8 cellular contexts compared by ENCODE assay signal in the genomic region with DNA sequence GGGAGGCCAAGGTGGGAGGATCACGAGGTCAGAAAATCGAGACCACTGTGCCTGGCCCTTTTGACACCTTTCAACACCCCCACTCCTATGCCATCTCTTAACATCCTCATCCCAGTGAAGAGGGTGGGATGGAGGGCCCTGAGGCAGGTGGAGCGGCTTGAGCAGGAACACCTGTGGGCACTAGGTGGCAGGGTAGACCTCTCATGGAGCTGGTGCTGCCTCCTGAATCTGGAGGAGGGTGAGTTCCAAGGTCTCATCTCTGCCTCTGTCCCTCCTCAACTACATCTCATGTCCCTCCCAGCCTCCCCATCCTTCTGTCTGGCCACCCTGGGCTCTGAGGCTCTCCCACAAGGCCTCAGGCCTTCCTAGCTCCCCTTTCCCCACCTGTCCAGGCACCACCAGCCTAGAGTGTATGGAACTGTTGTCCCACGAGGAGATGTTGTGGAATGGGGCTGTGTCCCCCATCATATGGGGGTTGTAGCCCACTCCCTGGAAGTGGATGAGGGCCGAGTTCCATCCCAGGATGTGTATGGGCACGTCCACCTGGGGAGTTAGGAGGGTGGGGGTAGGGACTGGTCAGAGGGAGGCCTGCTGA. TPM values are rescaled to one million over a fixed set of nuclear protein-coding genes. Genes with fewer than 3 reads are reported as not detected.
DNase-seq lines count a peak whose midpoint lies in the region; ATAC-seq and TF ChIP-seq lines count a peak whose summit lies in the region.

No MANE protein-coding gene starts in this region.

- H4K20me1 ChIP-seq in OCI-LY1 (ENCODE audit: insufficient read depth, low read length): no peaks in the 10 kb centered on the region

- H3K79me2 ChIP-seq in OCI-LY1 (ENCODE audit: insufficient read depth, low read length): no peaks in the 10 kb centered on the region

- H2AFZ ChIP-seq in OCI-LY1 (ENCODE audit: low read length): no peak overlapping the region

- no peaks in the 10 kb centered on the region for H3K36me3 ChIP-seq in OCI-LY1 (ENCODE audit: insufficient read depth, low read length)

- no peaks in the 10 kb centered on the region for H3K4me1 ChIP-seq in OCI-LY1 (ENCODE audit: insufficient read depth, low read length, severe bottlenecking)

- no peaks in the 10 kb centered on the region for H3F3A ChIP-seq in OCI-LY1 (ENCODE audit: insufficient read depth, low read length)

- no peak overlapping the region for H3K4me2 ChIP-seq in OCI-LY1 (ENCODE audit: low read length)

- H3K4me3 ChIP-seq in AG09309 (ENCODE audit: control insufficient read depth, low read depth, low read length) (no peak overlapping the region), OCI-LY1 (ENCODE audit: low read depth, low read length, poor library complexity, severe bottlenecking) (no peak overlapping the region)

- H3K27ac ChIP-seq in OCI-LY1 (ENCODE audit: low read depth, low read length, poor library complexity, severe bottlenecking): no peak overlapping the region

- H3K9me3 ChIP-seq in OCI-LY1 (ENCODE audit: low read length): no peaks in the 10 kb centered on the region

- H3K27me3 ChIP-seq in OCI-LY1 (ENCODE audit: insufficient read depth, low read length): no peaks in the 10 kb centered on the region

- DNase-seq in AG09309 (ENCODE audit: low read depth) (no peak), GM10266 (ENCODE audit: extremely low spot score) (peak; percentile 66), glomerular visceral epithelial cell (ENCODE audit: extremely low spot score) (peak; percentile 17), AG20443 (ENCODE audit: low spot score) (no peak), ureter (ENCODE audit: low spot score) (no peak), DMS153 (lab: John Stamatoyannopoulos, UW) (no peak)

- H3K9me2 ChIP-seq in OCI-LY1 (ENCODE audit: low read depth, low read length): no peaks in the 10 kb centered on the region

- H3K9ac ChIP-seq in OCI-LY1 (ENCODE audit: low read length): no peak overlapping the region

- ATAC-seq in GM19023 (IDR thresholded peaks at IDR 0.05; ENCODE audit: unreplicated experiment): no peak

- peak; percentile 10 for TF ChIP-seq CTCF in AG09309 (IDR thresholded peaks at IDR 0.05; ENCODE audit: control insufficient read depth, insufficient read depth, low read depth, low read length, missing control alignments)
- TF ChIP-seq CTCF in GM10266 (IDR thresholded peaks at IDR 0.05; ENCODE audit: control insufficient read depth, insufficient read depth, low read depth, missing control alignments): peak; percentile 57
- TF ChIP-seq CTCF in OCI-LY1 (IDR thresholded peaks at IDR 0.05; ENCODE audit: low read length): peak; percentile 59; the same call in 1 of the 2 replicates

RNA-seq across cellular contexts. Expression of a gene that starts 17.0 kb away (rescaled TPM):
- not detected for total RNA-seq in ureter

RNA-seq across cellular contexts. Expression of a gene that starts 25.3 kb away (rescaled TPM):
- total RNA-seq in ureter: not detected

RNA-seq across cellular contexts. Expression of a gene that starts 31.1 kb away (rescaled TPM):
- total RNA-seq in ureter: not detected

RNA-seq across cellular contexts. Expression of a gene that starts 50.5 kb away (rescaled TPM):
- not detected for total RNA-seq in ureter

RNA-seq across cellular contexts. Expression of a gene that starts 50.8 kb away (rescaled TPM):
- not detected for total RNA-seq in ureter

Comparison
In these comparisons a context has a peak if more than half of its experiments do, and no peak if none do; other contexts are left out.
1. DNase-seq: peak in GM10266 (single experiment) and glomerular visceral epithelial cell (single experiment); none in AG09309 (single experiment), AG20443 (single experiment), ureter (single experiment) and DMS153 (single experiment).
2. Peak in every context shown above with its lines, with median percentiles within 50 percentile points of each other: CTCF ChIP-seq.